In the genomic region with DNA sequence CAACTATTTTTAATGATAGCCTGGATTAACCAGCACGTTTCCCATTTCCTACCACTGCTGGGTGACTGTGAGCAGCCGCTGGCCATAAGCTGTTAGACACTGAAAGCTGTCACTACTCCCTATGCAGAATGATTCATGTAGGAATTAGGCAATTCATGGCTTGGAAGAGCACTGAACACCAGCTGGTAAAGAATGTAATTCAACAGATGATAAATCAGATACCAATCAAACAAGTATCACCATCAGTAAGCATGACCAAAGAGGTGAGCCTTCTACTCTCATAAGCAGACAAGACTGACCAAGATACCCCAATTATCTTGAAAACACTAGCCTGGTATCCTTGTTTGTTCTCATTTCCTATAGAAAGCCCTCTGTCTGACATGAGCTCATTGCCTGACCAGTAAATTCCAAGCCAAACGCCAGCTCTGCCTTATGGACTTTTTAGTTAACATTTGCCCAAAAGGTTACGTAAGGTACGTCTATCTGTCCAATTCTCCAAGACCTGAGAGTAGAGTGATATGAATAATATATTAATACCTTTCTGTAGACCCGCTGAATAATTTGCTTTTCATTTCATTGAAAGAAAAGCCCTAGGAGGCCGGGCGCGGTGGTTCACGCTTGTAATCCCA, we compare ENCODE assay signal across 20 cellular contexts.
DNase-seq lines count a peak whose midpoint lies in the region; ATAC-seq and TF ChIP-seq lines count a peak whose summit lies in the region.
"Had no signal": no experiment of that assay in that cellular context is flagged by ENCODE, and none has a peak within 500 bp of the region (broad histone marks: within the 10 kb centered on the region; RNA-seq: fewer than 3 reads in every experiment).

No MANE protein-coding gene starts in this region.

- H3K9me3 Mint-ChIP-seq in progenitor cell of endocrine pancreas (ENCODE audit: low read depth), result peaks cover 4% of the 10 kb centered on the region
- no peaks in the 10 kb centered on the region for H3K9me3 Mint-ChIP-seq in CD4-positive, alpha-beta T cell
- no peaks in the 10 kb centered on the region for H3K9me3 Mint-ChIP-seq in activated T-helper 17 cell treated with anti-CD3 and anti-CD28 coated beads, Interleukin-2, amount 50 U/mL, for 72 hours
- H3K9me3 Mint-ChIP-seq: GM23338, naive B cell had no signal

- no peak for ATAC-seq in CD4-positive, alpha-beta T cell (ENCODE audit: poor library complexity)
- no peak for ATAC-seq in activated T-helper 17 cell treated with anti-CD3 and anti-CD28 coated beads, Interleukin-2, amount 50 U/mL, for 72 hours (replicated peaks)
- ATAC-seq: gastrocnemius medialis, GM23338 had no signal

- no peak overlapping the region for H3K27ac ChIP-seq in CD4-positive, alpha-beta T cell (ENCODE audit: low read depth, low read length)
- H3K27ac ChIP-seq: gastrocnemius medialis, parathyroid adenoma, SJSA1, thoracic aorta had no signal

- H3K9me3 ChIP-seq in CD4-positive, alpha-beta T cell (ENCODE audit: control insufficient read depth, low read length), result no peaks in the 10 kb centered on the region
- H3K9me3 ChIP-seq: gastrocnemius medialis, SJSA1, thoracic aorta had no signal

- H3K27ac Mint-ChIP-seq in progenitor cell of endocrine pancreas, result peak overlapping the region; percentile 71
- no peak overlapping the region for H3K27ac Mint-ChIP-seq in CD4-positive, alpha-beta T cell
- no peak overlapping the region for H3K27ac Mint-ChIP-seq in activated T-helper 17 cell treated with anti-CD3 and anti-CD28 coated beads, Interleukin-2, amount 50 U/mL, for 72 hours
- H3K27ac Mint-ChIP-seq: GM23338, naive B cell had no signal

- intact Hi-C loops in CD4-positive, alpha-beta T cell (cut with DNase I, micrococcal nuclease), result no loop called here

- POLR2A ChIA-PET in CD4-positive, alpha-beta T cell (lab: Charles Lee), result interaction anchor here (1.0 kb wide), 1 partner anchor 15 kb away, joined by 3 read pairs; no protein-coding TSS in a partner anchor

- CTCF ChIA-PET in CD4-positive, alpha-beta T cell (lab: Charles Lee), result interaction anchor here (1.0 to 1.2 kb wide), 2 partner anchors 22 to 128 kb away, joined by 3 to 5 read pairs; partner anchors contain the start of gene ELMO1

- no peak for TF ChIP-seq CTCF in progenitor cell of endocrine pancreas (IDR thresholded peaks at IDR 0.05; ENCODE audit: unreplicated experiment)
- TF ChIP-seq CTCF in CD4-positive, alpha-beta T cell (IDR thresholded peaks at IDR 0.05), result no peak

- H3K4me1 Mint-ChIP-seq in progenitor cell of endocrine pancreas (ENCODE audit: low read depth), result no peaks in the 10 kb centered on the region
- peaks cover 9% of the 10 kb centered on the region for H3K4me1 Mint-ChIP-seq in CD4-positive, alpha-beta T cell (ENCODE audit: low read depth)
- H3K4me1 Mint-ChIP-seq in activated T-helper 17 cell treated with anti-CD3 and anti-CD28 coated beads, Interleukin-2, amount 50 U/mL, for 72 hours, result peaks cover 12% of the 10 kb centered on the region
- H3K4me1 Mint-ChIP-seq: GM23338 had no signal

- H3K36me3 Mint-ChIP-seq in progenitor cell of endocrine pancreas (ENCODE audit: insufficient read depth), result peaks cover 4% of the 10 kb centered on the region
- peaks cover 40% of the 10 kb centered on the region for H3K36me3 Mint-ChIP-seq in CD4-positive, alpha-beta T cell (ENCODE audit: low read depth)
- H3K36me3 Mint-ChIP-seq in activated T-helper 17 cell treated with anti-CD3 and anti-CD28 coated beads, Interleukin-2, amount 50 U/mL, for 72 hours (ENCODE audit: low read depth), result peaks cover 33% of the 10 kb centered on the region
- H3K36me3 Mint-ChIP-seq: naive B cell had no signal

- H3K27me3 Mint-ChIP-seq in progenitor cell of endocrine pancreas, result no peaks in the 10 kb centered on the region
- H3K27me3 Mint-ChIP-seq in CD4-positive, alpha-beta T cell, result no peaks in the 10 kb centered on the region
- H3K27me3 Mint-ChIP-seq in activated T-helper 17 cell treated with anti-CD3 and anti-CD28 coated beads, Interleukin-2, amount 50 U/mL, for 72 hours, result no peaks in the 10 kb centered on the region
- H3K27me3 Mint-ChIP-seq: naive B cell had no signal

- H3K4me3 Mint-ChIP-seq in progenitor cell of endocrine pancreas (ENCODE audit: low read depth), result no peak overlapping the region
- no peak overlapping the region for H3K4me3 Mint-ChIP-seq in CD4-positive, alpha-beta T cell
- H3K4me3 Mint-ChIP-seq in activated T-helper 17 cell treated with anti-CD3 and anti-CD28 coated beads, Interleukin-2, amount 50 U/mL, for 72 hours, result no peak overlapping the region
- H3K4me3 Mint-ChIP-seq: GM23338, naive B cell had no signal

- DNase-seq in HT1080 (ENCODE audit: low read depth), result peak; percentile 12
- DNase-seq in NCI-H460 (ENCODE audit: extremely low read depth, low read depth), result peak; percentile 28
- DNase-seq in dermis microvascular lymphatic vessel endothelial cell (ENCODE audit: low read depth in 2 of 2), result peak; percentile 21 to 27
- DNase-seq in progenitor cell of endocrine pancreas (ENCODE audit: low spot score, unreplicated experiment), result no peak
- no peak for DNase-seq in CD4-positive, alpha-beta T cell
- no peak for DNase-seq in NCI-H748 treated with DMSO at 0.1 percent for 48 hours (lab: John Stamatoyannopoulos, UW)
- DNase-seq: activated CD4-positive, alpha-beta T cell treated with anti-CD3 and anti-CD28 coated beads for 4 hours; activated naive CD4-positive, alpha-beta T cell; cortex of kidney; DMS153; gastrocnemius medialis; KBM-7; naive B cell; NCI-H1417 treated with DMSO at 0.1 percent for 48 hours; NK-92 treated with Interleukin-12 subunit alpha and Interleukin-12 subunit beta, amount 100 ng/mL, for 24 hours had no signal

- no peaks in the 10 kb centered on the region for H3K27me3 ChIP-seq in CD4-positive, alpha-beta T cell (ENCODE audit: control insufficient read depth, insufficient read depth, low read length)
- H3K27me3 ChIP-seq: gastrocnemius medialis, SJSA1 had no signal

Comparison
In these comparisons a context has a peak if more than half of its experiments do, and no peak if none do; other contexts are left out.
1. DNase-seq: peak in HT1080 (single experiment), NCI-H460 (single experiment) and dermis microvascular lymphatic vessel endothelial cell (2 of 2); none in progenitor cell of endocrine pancreas (single experiment), CD4-positive, alpha-beta T cell (0 of 10) and NCI-H748 treated with DMSO at 0.1 percent for 48 hours (single experiment).